In genomic region chr4:20085653-20086052, GRCh38 we compare ENCODE assay signal across 29 cellular contexts.
"Had no signal": no experiment of that assay in that cellular context is flagged by ENCODE, and none has a peak within 500 bp of the region (broad histone marks: within the 10 kb centered on the region; RNA-seq: fewer than 3 reads in every experiment).

No MANE protein-coding gene starts in this region.

- H3K4me3 Mint-ChIP-seq: naive thymus-derived CD4-positive, alpha-beta T cell; natural killer cell treated with Interleukin-12 subunit alpha and Interleukin-12 subunit beta and Interleukin-15 and Interleukin-18, amount 100 ng/mL, for 72 hours; stimulated activated effector memory CD8-positive, alpha-beta T cell treated with anti-CD3 and anti-CD28 coated beads, Interleukin-12 subunit alpha, Interleukin-12 subunit beta, amount 100 ng/mL, for 72 hours; stimulated activated naive CD8-positive, alpha-beta T cell treated with anti-CD3 and anti-CD28 coated beads, Interleukin-15, Interleukin-2, amounts not matched to agents 100 ng/mL and 50 ng/mL, for 24 hours; type B pancreatic cell had no signal

- H3K36me3 Mint-ChIP-seq: naive thymus-derived CD4-positive, alpha-beta T cell; natural killer cell treated with Interleukin-12 subunit alpha and Interleukin-12 subunit beta and Interleukin-15 and Interleukin-18, amount 100 ng/mL, for 72 hours; stimulated activated effector memory CD8-positive, alpha-beta T cell treated with anti-CD3 and anti-CD28 coated beads, Interleukin-12 subunit alpha, Interleukin-12 subunit beta, amount 100 ng/mL, for 72 hours; type B pancreatic cell had no signal

- H3K9me3 Mint-ChIP-seq: stimulated activated naive CD8-positive, alpha-beta T cell treated with anti-CD3 and anti-CD28 coated beads, Interleukin-15, Interleukin-2, amounts not matched to agents 100 ng/mL and 50 ng/mL, for 24 hours had no signal

- H3K36me3 ChIP-seq: lower lobe of right lung, pancreas, prostate gland, sigmoid colon, spleen, suprapubic skin, thoracic aorta, tibial artery, uterus had no signal

- H3K27ac Mint-ChIP-seq: naive thymus-derived CD4-positive, alpha-beta T cell; natural killer cell treated with Interleukin-12 subunit alpha and Interleukin-12 subunit beta and Interleukin-15 and Interleukin-18, amount 100 ng/mL, for 72 hours; stimulated activated effector memory CD8-positive, alpha-beta T cell treated with anti-CD3 and anti-CD28 coated beads, Interleukin-12 subunit alpha, Interleukin-12 subunit beta, amount 100 ng/mL, for 72 hours; stimulated activated naive CD8-positive, alpha-beta T cell treated with anti-CD3 and anti-CD28 coated beads, Interleukin-15, Interleukin-2, amounts not matched to agents 100 ng/mL and 50 ng/mL, for 24 hours; type B pancreatic cell had no signal

- H3K27me3 Mint-ChIP-seq: naive thymus-derived CD4-positive, alpha-beta T cell; natural killer cell treated with Interleukin-12 subunit alpha and Interleukin-12 subunit beta and Interleukin-15 and Interleukin-18, amount 100 ng/mL, for 72 hours; stimulated activated naive CD8-positive, alpha-beta T cell treated with anti-CD3 and anti-CD28 coated beads, Interleukin-15, Interleukin-2, amounts not matched to agents 100 ng/mL and 50 ng/mL, for 24 hours had no signal

- H3K4me1 ChIP-seq: lower lobe of right lung, pancreas, prostate gland, sigmoid colon, spleen, suprapubic skin, uterus had no signal

- H3K27me3 ChIP-seq: pancreas, sigmoid colon, spleen, suprapubic skin, tibial artery, uterus had no signal

- ATAC-seq: left lobe of liver; left ventricle myocardium superior; lower lobe of right lung; mucosa of descending colon; naive thymus-derived CD4-positive, alpha-beta T cell; natural killer cell treated with Interleukin-12 subunit alpha and Interleukin-12 subunit beta and Interleukin-15 and Interleukin-18, amount 100 ng/mL, for 72 hours; pancreas; right cardiac atrium; stimulated activated effector memory CD8-positive, alpha-beta T cell treated with anti-CD3 and anti-CD28 coated beads, Interleukin-12 subunit alpha, Interleukin-12 subunit beta, amount 100 ng/mL, for 72 hours had no signal

- H3K4me1 Mint-ChIP-seq: naive thymus-derived CD4-positive, alpha-beta T cell; stimulated activated effector memory CD8-positive, alpha-beta T cell treated with anti-CD3 and anti-CD28 coated beads, Interleukin-12 subunit alpha, Interleukin-12 subunit beta, amount 100 ng/mL, for 72 hours had no signal

- H3K9me3 ChIP-seq: lower lobe of right lung, mucosa of descending colon, pancreas, prostate gland, sigmoid colon, suprapubic skin, thoracic aorta, tibial artery, uterus had no signal

- H3K4me3 ChIP-seq: lower lobe of right lung, mucosa of descending colon, pancreas, prostate gland, sigmoid colon, spleen, suprapubic skin, thoracic aorta, tibial artery, uterus had no signal

- DNase-seq: hippocampal formation; kidney glomerular epithelial cell; left cardiac atrium; left ventricle myocardium superior; lower lobe of right lung; mammary epithelial cell; mesendoderm; midbrain; mucosa of descending colon; naive thymus-derived CD4-positive, alpha-beta T cell; pancreas; posterior cingulate gyrus; retina; right cardiac atrium; sigmoid colon; small intestine; spleen; stimulated activated CD4-positive, alpha-beta T cell treated with anti-CD3 and anti-CD28 coated beads, Interleukin-4, amount 100 ng/mL, for 24 hours; stimulated activated naive CD4-positive, alpha-beta T cell; tibial artery; uterus had no signal

- H3K27ac ChIP-seq: lower lobe of right lung, pancreas, prostate gland, spleen, thoracic aorta, tibial artery, uterus had no signal
